ENCODE assay signal across 19 cellular contexts in the genomic region with DNA sequence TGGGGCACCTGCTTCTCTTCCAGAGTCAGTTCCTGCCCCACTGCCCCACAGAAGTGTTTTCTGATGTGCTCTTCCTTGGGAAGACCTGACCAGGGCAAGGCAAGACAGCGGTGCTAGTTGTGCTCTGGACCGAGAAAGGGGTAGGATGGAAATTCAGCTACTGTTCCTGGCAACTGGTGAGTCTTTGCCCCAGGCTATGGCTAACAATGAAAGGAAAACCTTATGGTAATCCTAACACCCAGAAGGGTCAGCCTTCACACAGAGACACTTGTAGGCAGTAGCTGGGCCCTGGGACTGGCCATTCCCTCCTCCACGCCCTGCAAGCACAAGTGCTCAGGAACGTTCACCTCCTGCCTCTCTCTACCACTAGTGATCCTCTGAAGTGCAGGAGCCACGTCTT. TPM values are rescaled to one million over a fixed set of nuclear protein-coding genes. Genes with fewer than 3 reads are reported as not detected.
DNase-seq lines count a peak whose midpoint lies in the region; ATAC-seq and TF ChIP-seq lines count a peak whose summit lies in the region.
"Had no signal": no experiment of that assay in that cellular context is flagged by ENCODE, and none has a peak within 500 bp of the region (broad histone marks: within the 10 kb centered on the region; RNA-seq: fewer than 3 reads in every experiment).

No MANE protein-coding gene starts in this region.

- H3K9ac ChIP-seq in mesendoderm (ENCODE audit: low read length), result no peak overlapping the region
- H3K9ac ChIP-seq: BLaER1 had no signal

- no peak overlapping the region for H3K56ac ChIP-seq in mesendoderm (ENCODE audit: low read length)

- no peaks in the 10 kb centered on the region for H3K79me1 ChIP-seq in mesendoderm (ENCODE audit: low read length)

- no CpG with 5 or more reads among the region's 5 CpGs for WGBS in mesendoderm (ENCODE audit: extremely low coverage, insufficient coverage, low lambda C conversion rate)

- H2BK15ac ChIP-seq in mesendoderm (replicated peaks; ENCODE audit: low read depth), result no peak overlapping the region

- H3K9me3 Mint-ChIP-seq in GM23338 (no peaks in the 10 kb centered on the region), WTC11 (peaks cover 2% of the 10 kb centered on the region)
- H3K9me3 Mint-ChIP-seq in stimulated activated effector memory CD8-positive, alpha-beta T cell treated with anti-CD3 and anti-CD28 coated beads, Interleukin-12 subunit alpha, Interleukin-12 subunit beta, amount 100 ng/mL, for 72 hours, result no peaks in the 10 kb centered on the region
- no peaks in the 10 kb centered on the region for H3K9me3 Mint-ChIP-seq in activated CD8-positive, alpha-beta memory T cell treated with anti-CD3 and anti-CD28 coated beads, Interleukin-2, amount 10 ng/mL, durations not matched to agents 7 days and 5 days (ENCODE audit: low read depth)

- POLR2A ChIA-PET in WTC11 (lab: Charles Lee), result no interaction called here

- no peak overlapping the region for H4K8ac ChIP-seq in mesendoderm (ENCODE audit: low read depth, low read length)

- H3F3A ChIP-seq in GM23338 (replicated peaks; ENCODE audit: low read depth), result no peaks in the 10 kb centered on the region

- no peak overlapping the region for H3K27ac ChIP-seq in GM23338 (ENCODE audit: low read depth)
- H3K27ac ChIP-seq in mesendoderm (ENCODE audit: low read depth, low read length), result no peak overlapping the region
- H3K27ac ChIP-seq: BLaER1 had no signal

- H3K4me2 ChIP-seq in GM23338 (no peak overlapping the region), mesendoderm (ENCODE audit: low read length) (no peak overlapping the region)
- H3K4me2 ChIP-seq: BLaER1 had no signal

- H3K36me3 Mint-ChIP-seq in GM23338 (ENCODE audit: low read depth) (no peaks in the 10 kb centered on the region), WTC11 (no peaks in the 10 kb centered on the region)
- no peaks in the 10 kb centered on the region for H3K36me3 Mint-ChIP-seq in stimulated activated effector memory CD8-positive, alpha-beta T cell treated with anti-CD3 and anti-CD28 coated beads, Interleukin-12 subunit alpha, Interleukin-12 subunit beta, amount 100 ng/mL, for 72 hours
- no peaks in the 10 kb centered on the region for H3K36me3 Mint-ChIP-seq in activated CD8-positive, alpha-beta memory T cell treated with anti-CD3 and anti-CD28 coated beads, Interleukin-2, amount 10 ng/mL, durations not matched to agents 7 days and 5 days
- H3K36me3 Mint-ChIP-seq: CD14-positive monocyte; CD4-positive, alpha-beta memory T cell; IgD-negative memory B cell had no signal

- H2AK5ac ChIP-seq in mesendoderm (ENCODE audit: low read length), result no peak overlapping the region

- no peak overlapping the region for H4K5ac ChIP-seq in mesendoderm (ENCODE audit: low read length)

- H2BK5ac ChIP-seq in mesendoderm (ENCODE audit: low read length), result no peak overlapping the region

- H3K27me3 ChIP-seq in GM23338 (ENCODE audit: insufficient read depth) (no peaks in the 10 kb centered on the region), mesendoderm (ENCODE audit: insufficient read depth, low read length, poor library complexity) (no peaks in the 10 kb centered on the region)
- H3K27me3 ChIP-seq: BLaER1 had no signal

- no peak overlapping the region for H3K4ac ChIP-seq in mesendoderm (ENCODE audit: low read depth, low read length)

- no peaks in the 10 kb centered on the region for H4K20me1 ChIP-seq in GM23338 (replicated peaks; ENCODE audit: insufficient read depth)
- H4K20me1 ChIP-seq: BLaER1 had no signal

- no peak overlapping the region for H3K23ac ChIP-seq in mesendoderm (ENCODE audit: low read length)

- CTCF ChIA-PET in WTC11 (lab: Charles Lee), result no interaction called here
- CTCF ChIA-PET in activated CD8-positive, alpha-beta memory T cell treated with anti-CD3 and anti-CD28 coated beads, Interleukin-2, amount 10 ng/mL, durations not matched to agents 7 days and 5 days (lab: Charles Lee), result no interaction called here

- H3K4me1 ChIP-seq in GM23338 (ENCODE audit: insufficient read depth) (no peaks in the 10 kb centered on the region), mesendoderm (ENCODE audit: control insufficient read depth, low read depth, low read length) (peaks cover 17% of the 10 kb centered on the region)
- H3K4me1 ChIP-seq: BLaER1, HAP-1 had no signal

- H3K4me1 Mint-ChIP-seq in GM23338, result no peaks in the 10 kb centered on the region
- peaks cover 16% of the 10 kb centered on the region for H3K4me1 Mint-ChIP-seq in WTC11
- no peaks in the 10 kb centered on the region for H3K4me1 Mint-ChIP-seq in stimulated activated effector memory CD8-positive, alpha-beta T cell treated with anti-CD3 and anti-CD28 coated beads, Interleukin-12 subunit alpha, Interleukin-12 subunit beta, amount 100 ng/mL, for 72 hours
- no peaks in the 10 kb centered on the region for H3K4me1 Mint-ChIP-seq in activated CD8-positive, alpha-beta memory T cell treated with anti-CD3 and anti-CD28 coated beads, Interleukin-2, amount 10 ng/mL, durations not matched to agents 7 days and 5 days
- H3K4me1 Mint-ChIP-seq: IgD-negative memory B cell had no signal

- TF ChIP-seq CTCF in GM23338 (conservative IDR thresholded peaks at IDR 0.05; ENCODE audit: low read depth in 2 of 2), result no peak
- TF ChIP-seq CTCF in WTC11 (IDR thresholded peaks at IDR 0.05), result no peak

- no peak for DNase-seq in GM23338 (ENCODE audit: low spot score)
- DNase-seq in WTC11 (ENCODE audit: low spot score), result no peak
- peak; percentile 52 for DNase-seq in mesendoderm
- no peak for DNase-seq in stimulated activated effector memory CD8-positive, alpha-beta T cell treated with anti-CD3 and anti-CD28 coated beads, Interleukin-12 subunit alpha, Interleukin-12 subunit beta, amount 100 ng/mL, for 72 hours (ENCODE audit: low spot score in 2 of 2)
- no peak for DNase-seq in activated CD8-positive, alpha-beta memory T cell treated with anti-CD3 and anti-CD28 coated beads, Interleukin-2, amount 10 ng/mL, durations not matched to agents 7 days and 5 days
- DNase-seq: ACHN; AML-193; CD4-positive, alpha-beta memory T cell; DMS79 treated with DMSO at 0.1 percent for 48 hours; KBM-7 had no signal

- H3K4me3 ChIP-seq in GM23338, result no peak overlapping the region
- no peak overlapping the region for H3K4me3 ChIP-seq in mesendoderm (ENCODE audit: low read length)
- H3K4me3 ChIP-seq: BLaER1, HAP-1 had no signal

- ATAC-seq in GM23338, result no peak
- peak; percentile 31; the same call in 1 of the 2 replicates for ATAC-seq in WTC11
- peak; percentile 31 for ATAC-seq in stimulated activated effector memory CD8-positive, alpha-beta T cell treated with anti-CD3 and anti-CD28 coated beads, Interleukin-12 subunit alpha, Interleukin-12 subunit beta, amount 100 ng/mL, for 72 hours
- no peak for ATAC-seq in GM21526 (IDR thresholded peaks at IDR 0.05; ENCODE audit: low FRiP score, unreplicated experiment)
- ATAC-seq in activated CD8-positive, alpha-beta memory T cell treated with anti-CD3 and anti-CD28 coated beads, Interleukin-2, amount 10 ng/mL, durations not matched to agents 7 days and 5 days, result no peak
- ATAC-seq in GM18909 (IDR thresholded peaks at IDR 0.05; ENCODE audit: poor library complexity, unreplicated experiment), result no peak
- ATAC-seq: HepG2 had no signal

- H3K36me3 ChIP-seq in GM23338 (ENCODE audit: insufficient read depth) (no peaks in the 10 kb centered on the region), mesendoderm (ENCODE audit: control insufficient read depth, insufficient read depth, low read length) (no peaks in the 10 kb centered on the region)
- H3K36me3 ChIP-seq: BLaER1, HAP-1 had no signal

- H2AFZ ChIP-seq in GM23338, result 0 out of 2 replicates have a peak overlapping the region, but pooled peaks have one; percentile 56

- peaks cover 1% of the 10 kb centered on the region for H3K27me3 Mint-ChIP-seq in GM23338 (ENCODE audit: insufficient read depth, low read depth, poor library complexity)
- H3K27me3 Mint-ChIP-seq in WTC11 (ENCODE audit: low read depth), result peaks cover 3% of the 10 kb centered on the region; the same call in 1 of the 2 replicates
- H3K27me3 Mint-ChIP-seq in activated CD8-positive, alpha-beta memory T cell treated with anti-CD3 and anti-CD28 coated beads, Interleukin-2, amount 10 ng/mL, durations not matched to agents 7 days and 5 days, result no peaks in the 10 kb centered on the region

- H3K4me3 Mint-ChIP-seq in GM23338 (no peak overlapping the region), WTC11 (no peak overlapping the region)
- no peak overlapping the region for H3K4me3 Mint-ChIP-seq in stimulated activated effector memory CD8-positive, alpha-beta T cell treated with anti-CD3 and anti-CD28 coated beads, Interleukin-12 subunit alpha, Interleukin-12 subunit beta, amount 100 ng/mL, for 72 hours
- H3K4me3 Mint-ChIP-seq in activated CD8-positive, alpha-beta memory T cell treated with anti-CD3 and anti-CD28 coated beads, Interleukin-2, amount 10 ng/mL, durations not matched to agents 7 days and 5 days, result no peak overlapping the region
- H3K4me3 Mint-ChIP-seq: CD14-positive monocyte; CD4-positive, alpha-beta memory T cell; IgD-negative memory B cell had no signal

- H3K9me2 ChIP-seq in GM23338 (ENCODE audit: insufficient read depth), result no peaks in the 10 kb centered on the region

- no peak overlapping the region for H2BK120ac ChIP-seq in mesendoderm (ENCODE audit: low read depth, low read length)

- no peak overlapping the region for H3K18ac ChIP-seq in mesendoderm (ENCODE audit: low read length)

- H3K27ac Mint-ChIP-seq in GM23338, result no peak overlapping the region
- no peak overlapping the region for H3K27ac Mint-ChIP-seq in WTC11
- no peak overlapping the region for H3K27ac Mint-ChIP-seq in stimulated activated effector memory CD8-positive, alpha-beta T cell treated with anti-CD3 and anti-CD28 coated beads, Interleukin-12 subunit alpha, Interleukin-12 subunit beta, amount 100 ng/mL, for 72 hours
- no peak overlapping the region for H3K27ac Mint-ChIP-seq in activated CD8-positive, alpha-beta memory T cell treated with anti-CD3 and anti-CD28 coated beads, Interleukin-2, amount 10 ng/mL, durations not matched to agents 7 days and 5 days
- H3K27ac Mint-ChIP-seq: CD14-positive monocyte; CD4-positive, alpha-beta memory T cell; IgD-negative memory B cell had no signal

- H3K79me2 ChIP-seq in GM23338 (replicated peaks; ENCODE audit: insufficient read depth), result no peaks in the 10 kb centered on the region
- no peaks in the 10 kb centered on the region for H3K79me2 ChIP-seq in mesendoderm (ENCODE audit: control insufficient read depth, insufficient read depth, low read length)

TF ChIP-seq in GM23338, 12 proteins besides CTCF, POLR2A, EP300 and RAD21 (continues in another document):
- TF ChIP-seq NANOG (IDR thresholded peaks at IDR 0.05; ENCODE audit: borderline replicate concordance), result no peak

TF ChIP-seq in WTC11, 78 proteins besides CTCF, POLR2A, EP300 and RAD21:
- no peak for TF ChIP-seq ZNF416 (CRISPR knock-in tag; IDR thresholded peaks at IDR 0.05)
- no peak for TF ChIP-seq FOXJ3 (CRISPR knock-in tag; IDR thresholded peaks at IDR 0.05; ENCODE audit: borderline replicate concordance)

RNA-seq across cellular contexts. Expression of gene CYSLTR2, which starts 9.6 kb away (rescaled TPM):
- not detected in 2 replicates for total RNA-seq in GM23338 (2014; rRNA removed; shearing (Covaris generic))
- polyA plus RNA-seq in GM23338 (2016; fragmentation: Nextera tagmentation; extraction: Ambion mirVana), result not detected in 2 replicates
- 0.14 TPM in 1 of 3 replicates, not detected in the others for total RNA-seq in WTC11 (2021)
- polyA plus RNA-seq in mesendoderm (2013, experiment 1 of 2), result 0.06 TPM
- 0.10 TPM for polyA plus RNA-seq in mesendoderm (2013, experiment 2 of 2)
- total RNA-seq in activated CD8-positive, alpha-beta memory T cell treated with anti-CD3 and anti-CD28 coated beads, Interleukin-2, amount 10 ng/mL, durations not matched to agents 7 days and 5 days, result 1 to 10 TPM; 2.7 to 4.0 TPM
- total RNA-seq: G401, H4, HepG2 had no signal
- polyA plus RNA-seq: HepG2, IgD-negative memory B cell had no signal

Comparison
In these comparisons a context has a peak if more than half of its experiments do, and no peak if none do; other contexts are left out.
1. ATAC-seq: peak in WTC11 (single experiment) and stimulated activated effector memory CD8-positive, alpha-beta T cell treated with anti-CD3 and anti-CD28 coated beads, Interleukin-12 subunit alpha, Interleukin-12 subunit beta, amount 100 ng/mL, for 72 hours (single experiment); none in GM23338 (single experiment), GM21526 (single experiment), activated CD8-positive, alpha-beta memory T cell treated with anti-CD3 and anti-CD28 coated beads, Interleukin-2, amount 10 ng/mL, durations not matched to agents 7 days and 5 days (single experiment) and GM18909 (single experiment).